29 cellular contexts compared by ENCODE assay signal in genomic region chrX:67564475-67564874, GRCh38. TPM values are rescaled to one million over a fixed set of nuclear protein-coding genes. Genes with fewer than 3 reads are reported as not detected.
"Had no signal": no experiment of that assay in that cellular context is flagged by ENCODE, and none has a peak within 500 bp of the region (broad histone marks: within the 10 kb centered on the region; RNA-seq: fewer than 3 reads in every experiment).

No MANE protein-coding gene starts in this region.

- H3K36me3 Mint-ChIP-seq: activated naive CD8-positive, alpha-beta T cell; natural killer cell; stimulated activated effector memory CD8-positive, alpha-beta T cell treated with anti-CD3 and anti-CD28 coated beads, Interleukin-12 subunit alpha, Interleukin-12 subunit beta, amount 100 ng/mL, for 72 hours had no signal

- FAIRE-seq: colon, keratinocyte had no signal

- H3K27ac ChIP-seq: adrenal gland, breast epithelium, foreskin keratinocyte, neutrophil, right lobe of liver, skin epidermis, suprapubic skin had no signal

- H3K4me3 Mint-ChIP-seq: activated CD4-positive, alpha-beta T cell treated with anti-CD3 and anti-CD28 coated beads for 36 hours; activated naive CD8-positive, alpha-beta T cell; activated T-cell treated with anti-CD3 and anti-CD28 coated beads, Interleukin-2, amount 50 U/mL, for 24 hours; activated T-helper 17 cell treated with anti-CD3 and anti-CD28 coated beads, Interleukin-2, amount 50 U/mL, for 72 hours; central memory CD8-positive, alpha-beta T cell; natural killer cell; stimulated activated effector memory CD8-positive, alpha-beta T cell treated with anti-CD3 and anti-CD28 coated beads, Interleukin-12 subunit alpha, Interleukin-12 subunit beta, amount 100 ng/mL, for 72 hours; stimulated activated naive CD8-positive, alpha-beta T cell treated with anti-CD3 and anti-CD28 coated beads, Interleukin-15, amount 100 ng/mL, for 72 hours had no signal

- H3K27ac Mint-ChIP-seq: activated CD4-positive, alpha-beta T cell treated with anti-CD3 and anti-CD28 coated beads for 36 hours; activated naive CD8-positive, alpha-beta T cell; activated T-cell treated with anti-CD3 and anti-CD28 coated beads, Interleukin-2, amount 50 U/mL, for 24 hours; activated T-helper 17 cell treated with anti-CD3 and anti-CD28 coated beads, Interleukin-2, amount 50 U/mL, for 72 hours; natural killer cell; stimulated activated effector memory CD8-positive, alpha-beta T cell treated with anti-CD3 and anti-CD28 coated beads, Interleukin-12 subunit alpha, Interleukin-12 subunit beta, amount 100 ng/mL, for 72 hours had no signal

- H3K4me1 Mint-ChIP-seq: activated CD4-positive, alpha-beta T cell treated with anti-CD3 and anti-CD28 coated beads for 36 hours; activated T-helper 17 cell treated with anti-CD3 and anti-CD28 coated beads, Interleukin-2, amount 50 U/mL, for 72 hours; central memory CD8-positive, alpha-beta T cell; natural killer cell; stimulated activated effector memory CD8-positive, alpha-beta T cell treated with anti-CD3 and anti-CD28 coated beads, Interleukin-12 subunit alpha, Interleukin-12 subunit beta, amount 100 ng/mL, for 72 hours; stimulated activated naive CD8-positive, alpha-beta T cell treated with anti-CD3 and anti-CD28 coated beads, Interleukin-15, amount 100 ng/mL, for 72 hours had no signal

- H3K9me3 Mint-ChIP-seq: activated T-cell treated with anti-CD3 and anti-CD28 coated beads, Interleukin-2, amount 50 U/mL, for 24 hours; activated T-helper 17 cell treated with anti-CD3 and anti-CD28 coated beads, Interleukin-2, amount 50 U/mL, for 72 hours; central memory CD8-positive, alpha-beta T cell; natural killer cell had no signal

- H3K36me3 ChIP-seq: adrenal gland, breast epithelium, neutrophil, pancreas, right lobe of liver, suprapubic skin, uterus had no signal

- DNase-seq: activated CD4-positive, alpha-beta T cell treated with anti-CD3 and anti-CD28 coated beads for 36 hours; activated CD4-positive, alpha-beta T cell treated with anti-CD3 and anti-CD28 coated beads, Interleukin-2, amount 50 U/mL, for 4 hours; activated CD8-positive, alpha-beta memory T cell treated with anti-CD3 and anti-CD28 coated beads for 24 hours; activated CD8-positive, alpha-beta memory T cell treated with anti-CD3 and anti-CD28 coated beads, Interleukin-2, amount 50 U/mL, for 4 hours; activated naive CD4-positive, alpha-beta T cell; activated T-cell treated with anti-CD3 and anti-CD28 coated beads, Interleukin-2, amount 50 U/mL, for 24 hours; adrenal gland; effector memory CD4-positive, alpha-beta T cell; foreskin keratinocyte; natural killer cell; pancreas; right lobe of liver; stimulated activated CD4-positive, alpha-beta T cell treated with anti-CD3 and anti-CD28 coated beads, Interleukin-2, amount 100 ng/mL, for 24 hours; stimulated activated naive CD8-positive, alpha-beta T cell treated with anti-CD3 and anti-CD28 coated beads, Interleukin-15, amount 100 ng/mL, for 72 hours; T-helper 9 cell; trophoblast cell; uterus had no signal

- H3K27me3 ChIP-seq: foreskin keratinocyte, neutrophil, pancreas, right lobe of liver, suprapubic skin, uterus had no signal

- H3K4me3 ChIP-seq: adrenal gland, breast epithelium, lung, pancreas, right lobe of liver, skin epidermis, suprapubic skin, uterus had no signal

- H3K4me1 ChIP-seq: adrenal gland, breast epithelium, foreskin keratinocyte, pancreas, uterus had no signal

- ATAC-seq: activated CD4-positive, alpha-beta T cell treated with anti-CD3 and anti-CD28 coated beads for 36 hours; activated T-helper 17 cell treated with anti-CD3 and anti-CD28 coated beads, Interleukin-2, amount 50 U/mL, for 72 hours; foreskin keratinocyte; natural killer cell; stimulated activated effector memory CD8-positive, alpha-beta T cell treated with anti-CD3 and anti-CD28 coated beads, Interleukin-12 subunit alpha, Interleukin-12 subunit beta, amount 100 ng/mL, for 72 hours; stimulated activated naive CD8-positive, alpha-beta T cell treated with anti-CD3 and anti-CD28 coated beads, Interleukin-15, amount 100 ng/mL, for 72 hours had no signal

- H3K27me3 Mint-ChIP-seq: activated naive CD8-positive, alpha-beta T cell; activated T-helper 17 cell treated with anti-CD3 and anti-CD28 coated beads, Interleukin-2, amount 50 U/mL, for 72 hours; central memory CD8-positive, alpha-beta T cell; stimulated activated naive CD8-positive, alpha-beta T cell treated with anti-CD3 and anti-CD28 coated beads, Interleukin-15, amount 100 ng/mL, for 72 hours had no signal

- H3K9me3 ChIP-seq: adrenal gland, breast epithelium, neutrophil, pancreas, right lobe of liver, suprapubic skin, uterus had no signal

RNA-seq across cellular contexts. Expression of gene AR, which starts 20.7 kb away (rescaled TPM):
- total RNA-seq: activated CD4-positive, alpha-beta T cell treated with anti-CD3 and anti-CD28 coated beads for 36 hours; T-helper 1 cell treated with Interleukin-12 subunit alpha and Interleukin-12 subunit beta and Interleukin-4 antibody, amounts not matched to agents 30 ng/mL and 1 ng/mL, for 36 hours had no signal
- polyA plus RNA-seq: foreskin keratinocyte had no signal
